ENCODE assay signal across 8 cellular contexts in the genomic region with DNA sequence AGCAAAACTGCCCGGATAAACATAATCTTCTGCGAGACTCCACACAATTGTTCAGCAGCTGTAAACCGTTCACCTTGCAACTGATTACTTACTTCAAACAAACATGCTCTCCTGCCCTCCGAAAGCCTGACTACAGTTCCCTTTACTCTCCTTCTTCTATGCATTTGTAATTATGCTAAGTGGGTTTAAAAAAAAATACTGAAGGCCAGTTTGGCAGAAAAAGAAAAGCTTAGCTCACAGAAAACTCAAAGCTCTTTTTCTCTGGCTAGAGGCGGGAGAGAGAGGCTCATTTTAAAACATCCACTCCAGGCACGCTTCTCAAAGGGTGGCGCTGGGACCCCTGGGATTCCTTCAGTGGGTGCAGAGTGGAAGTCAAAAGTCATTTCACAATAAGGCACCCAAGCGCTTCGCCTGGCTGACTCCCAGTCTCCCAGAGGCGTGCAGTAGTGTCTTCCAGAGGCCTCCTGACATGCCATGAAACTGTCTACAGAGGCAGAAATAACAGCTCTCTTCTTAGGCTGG. TPM values are rescaled to one million over a fixed set of nuclear protein-coding genes. Genes with fewer than 3 reads are reported as not detected.
DNase-seq lines count a peak whose midpoint lies in the region; ATAC-seq and TF ChIP-seq lines count a peak whose summit lies in the region.

No MANE protein-coding gene starts in this region.

- H3K9me3 Mint-ChIP-seq in activated naive CD8-positive, alpha-beta T cell treated with anti-CD3 and anti-CD28 coated beads, Interleukin-2, amount 10 ng/mL, durations not matched to agents 7 days and 5 days, result no peaks in the 10 kb centered on the region

- TF ChIP-seq CTCF in sigmoid colon (IDR thresholded peaks at IDR 0.05), result no peak

- intact Hi-C loops in left ventricle myocardium superior (cut with micrococcal nuclease), result no loop called here
- intact Hi-C loops in sigmoid colon (cut with DNase I), result loop anchor here (2.0 to 10.0 kb wide), 4 partner anchors 108 to 1316 kb away; a partner anchor contains a TSS

- H3K36me3 Mint-ChIP-seq in activated naive CD8-positive, alpha-beta T cell treated with anti-CD3 and anti-CD28 coated beads, Interleukin-2, amount 10 ng/mL, durations not matched to agents 7 days and 5 days, result no peaks in the 10 kb centered on the region

- peak overlapping the region; percentile 84 for H3K4me3 Mint-ChIP-seq in activated naive CD8-positive, alpha-beta T cell treated with anti-CD3 and anti-CD28 coated beads, Interleukin-2, amount 10 ng/mL, durations not matched to agents 7 days and 5 days

- H3K4me1 ChIP-seq in sigmoid colon, result peaks cover 0 to 35% (median 31%) of the 10 kb centered on the region in 4 donors

- H3K27me3 Mint-ChIP-seq in activated naive CD8-positive, alpha-beta T cell treated with anti-CD3 and anti-CD28 coated beads, Interleukin-2, amount 10 ng/mL, durations not matched to agents 7 days and 5 days, result no peaks in the 10 kb centered on the region

- TF ChIP-seq EP300 in sigmoid colon (IDR thresholded peaks at IDR 0.05), result no peak

- DNase-seq in H7, result peak; percentile 54
- no peak for DNase-seq in activated naive CD8-positive, alpha-beta T cell treated with anti-CD3 and anti-CD28 coated beads, Interleukin-2, amount 10 ng/mL, durations not matched to agents 7 days and 5 days
- DNase-seq in left ventricle myocardium superior, result peak; percentile 62
- DNase-seq in sigmoid colon, result no peak
- DNase-seq in stimulated activated CD4-positive, alpha-beta T cell treated with anti-CD3 and anti-CD28 coated beads, Interleukin-2, amount 100 ng/mL, for 24 hours, result no peak
- no peak for DNase-seq in NCI-H1092 treated with DMSO at 0.1 percent for 48 hours (lab: John Stamatoyannopoulos, UW)
- DNase-seq in NCI-H524 (lab: John Stamatoyannopoulos, UW), result no peak
- DNase-seq in LoVo (ENCODE audit: low spot score), result no peak

- 7 to 38% methylated on average over 10 of the region's 10 CpGs for WGBS in sigmoid colon, 2 donors

- no peak for ATAC-seq in activated naive CD8-positive, alpha-beta T cell treated with anti-CD3 and anti-CD28 coated beads, Interleukin-2, amount 10 ng/mL, durations not matched to agents 7 days and 5 days (ENCODE audit: low read depth)
- ATAC-seq in left ventricle myocardium superior, result peak; percentile 72

- peaks cover 26% of the 10 kb centered on the region for H3K4me1 Mint-ChIP-seq in activated naive CD8-positive, alpha-beta T cell treated with anti-CD3 and anti-CD28 coated beads, Interleukin-2, amount 10 ng/mL, durations not matched to agents 7 days and 5 days

- H3K9me3 ChIP-seq in sigmoid colon, result no peaks in the 10 kb centered on the region

- peak overlapping the region; percentile 87 for H3K27ac Mint-ChIP-seq in activated naive CD8-positive, alpha-beta T cell treated with anti-CD3 and anti-CD28 coated beads, Interleukin-2, amount 10 ng/mL, durations not matched to agents 7 days and 5 days

- H3K27me3 ChIP-seq in H7 (ENCODE audit: control insufficient read depth, insufficient read depth, low read length) (no peaks in the 10 kb centered on the region), sigmoid colon (no peaks in the 10 kb centered on the region)

- TF ChIP-seq POLR2A in sigmoid colon (IDR thresholded peaks at IDR 0.05), result no peak

- POLR2A ChIA-PET in activated naive CD8-positive, alpha-beta T cell treated with anti-CD3 and anti-CD28 coated beads, Interleukin-2, amount 10 ng/mL, durations not matched to agents 7 days and 5 days (lab: Charles Lee), result no interaction called here

- H3K36me3 ChIP-seq in H7 (replicated peaks; ENCODE audit: control insufficient read depth, insufficient read depth, low read length) (peaks cover 2% of the 10 kb centered on the region; the same call in 1 of the 2 replicates), sigmoid colon (peaks cover 0 to 4% (median 0%) of the 10 kb centered on the region in 4 donors)

- H3K4me3 ChIP-seq in H7 (ENCODE audit: insufficient read depth, low read depth, low read length), result peak overlapping the region; percentile 19; the same call in 1 of the 2 replicates
- H3K4me3 ChIP-seq in sigmoid colon, result peak overlapping the region in 3 of 4 donors; percentile 82 to 94 (median 89)

- H3K27ac ChIP-seq in sigmoid colon, result peak overlapping the region; percentile 86 to 90 (median 90)

RNA-seq across cellular contexts. Expression of a gene that starts 1.9 kb away (rescaled TPM):
- total RNA-seq in H7 (2014; rRNA removed; shearing (Covaris generic)), result 25.5 and 29.6 TPM in 2 replicates
- 10 to 100 TPM; 17.0 to 18.1 TPM for total RNA-seq in activated naive CD8-positive, alpha-beta T cell treated with anti-CD3 and anti-CD28 coated beads, Interleukin-2, amount 10 ng/mL, durations not matched to agents 7 days and 5 days
- total RNA-seq in left ventricle myocardium superior (38.4 TPM), sigmoid colon (10 to 100 TPM; 12.5 to 25.2 (median 15.1) TPM)
- polyA plus RNA-seq in sigmoid colon, result 10 to 100 TPM; 12.5 to 16.8 (median 16.2) TPM

RNA-seq across cellular contexts. Expression of a gene that starts 1.9 kb away (rescaled TPM):
- total RNA-seq in H7 (2014; rRNA removed; shearing (Covaris generic)), result 55.4 and 59.1 TPM in 2 replicates
- total RNA-seq in activated naive CD8-positive, alpha-beta T cell treated with anti-CD3 and anti-CD28 coated beads, Interleukin-2, amount 10 ng/mL, durations not matched to agents 7 days and 5 days, result 10 to 100 TPM; 35.3 to 37.0 TPM
- 73.9 TPM for total RNA-seq in left ventricle myocardium superior
- total RNA-seq in sigmoid colon, result 10 to 100 TPM; 25.8 to 35.6 (median 27.6) TPM
- polyA plus RNA-seq in sigmoid colon, result 10 to 100 TPM; 24.6 to 30.6 (median 29.4) TPM

Comparison
In these comparisons a context has a peak if more than half of its experiments do, and no peak if none do; other contexts are left out.
1. DNase-seq: peak in H7 (single experiment) and left ventricle myocardium superior (single experiment); none in activated naive CD8-positive, alpha-beta T cell treated with anti-CD3 and anti-CD28 coated beads, Interleukin-2, amount 10 ng/mL, durations not matched to agents 7 days and 5 days (single experiment), sigmoid colon (single experiment), stimulated activated CD4-positive, alpha-beta T cell treated with anti-CD3 and anti-CD28 coated beads, Interleukin-2, amount 100 ng/mL, for 24 hours (0 of 2), NCI-H1092 treated with DMSO at 0.1 percent for 48 hours (single experiment), NCI-H524 (0 of 2) and LoVo (single experiment).